In genomic region chr16:31875112-31875803, GRCh38 we compare ENCODE assay signal across 8 cellular contexts. TPM values are rescaled to one million over a fixed set of nuclear protein-coding genes. Genes with fewer than 3 reads are reported as not detected.
DNase-seq lines count a peak whose midpoint lies in the region; ATAC-seq, FAIRE-seq and TF ChIP-seq lines count a peak whose summit lies in the region.

No MANE protein-coding gene starts in this region.

- no peaks in the 10 kb centered on the region for H3K27me3 Mint-ChIP-seq in naive B cell

- WGBS in small intestine, 3 donors = 23 to 41% (median 35%) methylated on average over 5 of the region's 5 CpGs

- H3K27ac ChIP-seq in small intestine (ENCODE audit: low read depth in 1 of 2, low read length in 1 of 2) = peak overlapping the region in 1 of 2 donors; percentile 69

- no peak for TF ChIP-seq CTCF in bronchial epithelial cell (IDR thresholded peaks at IDR 0.05; ENCODE audit: insufficient read depth, low read length, severe bottlenecking)

- FAIRE-seq in bronchial epithelial cell (lab: Jason Lieb, UNC) (no peak), small intestine (lab: Jason Lieb, UNC) (no peak)

- H3K9me3 ChIP-seq in small intestine (ENCODE audit: control insufficient read depth, low read depth) = no peaks in the 10 kb centered on the region

- peaks cover 44 to 84% (median 82%) of the 10 kb centered on the region in 3 donors for H3K4me1 Mint-ChIP-seq in naive B cell

- H3K9me3 Mint-ChIP-seq in naive B cell = no peaks in the 10 kb centered on the region

- H3K4me1 ChIP-seq in small intestine (ENCODE audit: control insufficient read depth in 2 of 2, insufficient read depth in 1 of 2, low read depth in 1 of 2, low read length in 1 of 2) = peaks cover 6 to 26% of the 10 kb centered on the region in 2 donors

- DNase-seq in CD1c-positive myeloid dendritic cell (ENCODE audit: extremely low spot score) (peak; percentile 78), LHCN-M2 (ENCODE audit: low read depth) (peak; percentile 57), bronchial epithelial cell (ENCODE audit: low read depth) (peak; percentile 35), naive B cell (no peak), small intestine (no peak), HK-2 (ENCODE audit: unreplicated experiment) (no peak), NCI-H187 treated with DMSO at 0.1 percent for 48 hours (lab: John Stamatoyannopoulos, UW) (no peak)

- peaks cover 0 to 8% of the 10 kb centered on the region in 2 donors for H3K36me3 Mint-ChIP-seq in naive B cell

- no peaks in the 10 kb centered on the region for H3K27me3 ChIP-seq in bronchial epithelial cell (ENCODE audit: control insufficient read depth, insufficient read depth, low read length)
- H3K27me3 ChIP-seq in small intestine (ENCODE audit: control insufficient read depth in 2 of 2, insufficient read depth in 2 of 2, low read length in 2 of 2) = no peaks in the 10 kb centered on the region

- H3K4me3 ChIP-seq in bronchial epithelial cell (ENCODE audit: low read depth, low read length) (no peak overlapping the region), small intestine (ENCODE audit: low read depth in 1 of 2, low read length in 2 of 2) (peak overlapping the region in 1 of 2 donors; percentile 71)

- H3K4me3 Mint-ChIP-seq in naive B cell = peak overlapping the region; percentile 87 to 100 (median 98)

- ATAC-seq in naive B cell (ENCODE audit: low read depth in 2 of 2) = no peak
- ATAC-seq in HG02981 (IDR thresholded peaks at IDR 0.05; ENCODE audit: unreplicated experiment) = no peak

- peak overlapping the region; percentile 63 to 98 (median 85) for H3K27ac Mint-ChIP-seq in naive B cell

- H3K36me3 ChIP-seq in bronchial epithelial cell (ENCODE audit: control insufficient read depth, insufficient read depth, low read length) = peaks cover 6% of the 10 kb centered on the region
- H3K36me3 ChIP-seq in small intestine (ENCODE audit: control insufficient read depth in 2 of 2, insufficient read depth in 2 of 2, low read length in 2 of 2) = peaks cover 0 to 3% of the 10 kb centered on the region in 2 donors

RNA-seq across cellular contexts. Expression of gene ZNF267, which starts 1.7 kb away (rescaled TPM):
- total RNA-seq in LHCN-M2 (2014; rRNA removed) (15.7 and 18.4 TPM in 2 replicates), bronchial epithelial cell (9.0 and 14.0 TPM in 2 replicates)
- polyA plus RNA-seq in LHCN-M2 (2012) = 3.0 TPM
- polyA plus RNA-seq in naive B cell (ENCODE audit: low read depth in 6 of 6) (10 to 100 TPM; 11.6 to 24.6 (median 17.6) TPM), small intestine (1 to 10 TPM; 3.2 to 5.8 (median 4.5) TPM)

Comparison
In these comparisons a context has a peak if more than half of its experiments do, and no peak if none do; other contexts are left out.
1. DNase-seq: peak in CD1c-positive myeloid dendritic cell (single experiment), LHCN-M2 (single experiment) and bronchial epithelial cell (single experiment); none in naive B cell (single experiment), small intestine (single experiment), HK-2 (single experiment) and NCI-H187 treated with DMSO at 0.1 percent for 48 hours (single experiment).